In genomic region chr17:80195141-80195540, GRCh38 we compare ENCODE assay signal across 1 cellular context.
TF ChIP-seq lines count a peak whose summit lies in the region.

No MANE protein-coding gene starts in this region.

TF ChIP-seq in H1, 55 proteins besides CTCF, POLR2A, EP300 and RAD21:
- TF ChIP-seq SP2 (IDR thresholded peaks at IDR 0.05; ENCODE audit: low read length) = no peak
- TF ChIP-seq ASH2L (IDR thresholded peaks at IDR 0.05; ENCODE audit: low read length) = no peak
- no peak for TF ChIP-seq NANOG (IDR thresholded peaks at IDR 0.05; ENCODE audit: insufficient read depth, low read depth, low read length, poor library complexity, severe bottlenecking)
- TF ChIP-seq KDM4A (IDR thresholded peaks at IDR 0.05; ENCODE audit: low read depth, low read length, severe bottlenecking) = no peak
- TF ChIP-seq SIN3A (conservative IDR thresholded peaks at IDR 0.05 in 1 of 2, IDR thresholded peaks at IDR 0.05 in 1 of 2; ENCODE audit: low read depth in 1 of 2, low read length in 2 of 2) = no peak
- TF ChIP-seq RBBP5 (IDR thresholded peaks at IDR 0.05; ENCODE audit: borderline replicate concordance, low read depth, low read length) = no peak
- no peak for TF ChIP-seq CHD7 (IDR thresholded peaks at IDR 0.05; ENCODE audit: insufficient replicate concordance, low read length)
- no peak for TF ChIP-seq USF2 (IDR thresholded peaks at IDR 0.05; ENCODE audit: low read length)
- TF ChIP-seq ATF2 (IDR thresholded peaks at IDR 0.05; ENCODE audit: low read length) = no peak
